1 cellular context compared by ENCODE assay signal in the genomic region with DNA sequence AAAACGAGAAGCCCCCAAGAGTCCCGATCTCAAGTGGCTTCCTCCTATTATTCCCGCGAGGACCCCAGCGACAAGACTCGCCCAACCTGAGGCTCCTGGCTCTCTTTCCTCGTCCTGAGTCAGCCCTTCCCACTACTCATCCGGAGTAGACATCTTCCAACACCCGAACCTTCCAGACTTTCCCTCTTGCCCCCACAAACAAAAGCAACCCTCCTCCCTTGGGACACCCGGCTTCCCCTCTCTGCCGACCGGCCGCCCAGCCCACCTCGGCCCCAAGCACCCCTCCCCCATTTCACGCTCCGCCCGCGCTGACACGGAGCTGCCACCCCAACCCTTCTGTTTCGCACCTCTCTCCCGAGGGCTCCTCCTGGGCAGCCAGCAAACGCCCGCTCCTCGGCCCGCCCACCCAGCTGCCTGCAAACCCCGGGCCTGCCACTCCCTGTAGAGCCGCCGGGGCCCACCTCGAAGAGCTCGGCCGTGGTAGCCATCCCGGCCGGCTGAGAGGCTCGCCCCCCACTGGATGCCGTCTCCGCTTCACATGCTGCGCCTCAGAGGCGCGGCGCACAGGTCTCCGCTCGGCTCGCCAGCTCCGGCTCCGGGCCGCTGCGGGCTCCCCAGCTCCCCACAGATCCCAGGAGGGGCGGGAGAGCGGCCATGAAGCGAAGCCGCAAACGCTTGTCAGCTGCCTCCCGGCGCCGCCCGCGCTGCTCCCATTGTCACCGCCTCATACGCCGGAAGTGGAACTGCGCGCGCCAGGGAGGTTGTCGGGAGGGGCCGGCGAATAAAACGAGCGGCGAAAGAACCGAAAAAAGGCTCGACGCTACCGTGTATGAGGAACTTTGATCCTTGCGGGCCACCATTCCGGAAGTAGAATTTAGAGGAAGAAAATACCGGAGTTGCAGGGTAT.
TF ChIP-seq lines count a peak whose summit lies in the region.

A gene with protein sequence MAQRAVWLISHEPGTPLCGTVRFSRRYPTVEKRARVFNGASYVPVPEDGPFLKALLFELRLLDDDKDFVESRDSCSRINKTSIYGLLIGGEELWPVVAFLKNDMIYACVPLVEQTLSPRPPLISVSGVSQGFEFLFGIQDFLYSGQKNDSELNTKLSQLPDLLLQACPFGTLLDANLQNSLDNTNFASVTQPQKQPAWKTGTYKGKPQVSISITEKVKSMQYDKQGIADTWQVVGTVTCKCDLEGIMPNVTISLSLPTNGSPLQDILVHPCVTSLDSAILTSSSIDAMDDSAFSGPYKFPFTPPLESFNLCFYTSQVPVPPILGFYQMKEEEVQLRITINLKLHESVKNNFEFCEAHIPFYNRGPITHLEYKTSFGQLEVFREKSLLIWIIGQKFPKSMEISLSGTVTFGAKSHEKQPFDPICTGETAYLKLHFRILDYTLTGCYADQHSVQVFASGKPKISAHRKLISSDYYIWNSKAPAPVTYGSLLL (plus strand): TSS at position 811 of the 907 bp plus-strand sequence. CDS start 344 bp downstream, outside the sequence.
A gene with protein sequence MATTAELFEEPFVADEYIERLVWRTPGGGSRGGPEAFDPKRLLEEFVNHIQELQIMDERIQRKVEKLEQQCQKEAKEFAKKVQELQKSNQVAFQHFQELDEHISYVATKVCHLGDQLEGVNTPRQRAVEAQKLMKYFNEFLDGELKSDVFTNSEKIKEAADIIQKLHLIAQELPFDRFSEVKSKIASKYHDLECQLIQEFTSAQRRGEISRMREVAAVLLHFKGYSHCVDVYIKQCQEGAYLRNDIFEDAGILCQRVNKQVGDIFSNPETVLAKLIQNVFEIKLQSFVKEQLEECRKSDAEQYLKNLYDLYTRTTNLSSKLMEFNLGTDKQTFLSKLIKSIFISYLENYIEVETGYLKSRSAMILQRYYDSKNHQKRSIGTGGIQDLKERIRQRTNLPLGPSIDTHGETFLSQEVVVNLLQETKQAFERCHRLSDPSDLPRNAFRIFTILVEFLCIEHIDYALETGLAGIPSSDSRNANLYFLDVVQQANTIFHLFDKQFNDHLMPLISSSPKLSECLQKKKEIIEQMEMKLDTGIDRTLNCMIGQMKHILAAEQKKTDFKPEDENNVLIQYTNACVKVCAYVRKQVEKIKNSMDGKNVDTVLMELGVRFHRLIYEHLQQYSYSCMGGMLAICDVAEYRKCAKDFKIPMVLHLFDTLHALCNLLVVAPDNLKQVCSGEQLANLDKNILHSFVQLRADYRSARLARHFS (minus strand): TSS at position 745 of the 907 bp plus-strand sequence. CDS start 257 bp downstream, at position 488.

TF ChIP-seq in HepG2, 621 proteins besides CTCF, POLR2A, EP300 and RAD21 (continued from another document and continues in another):
- TF ChIP-seq POLR2AphosphoS5 (IDR thresholded peaks at IDR 0.05; ENCODE audit: low read depth, low read length) (peak; percentile 61), ZNF225 (CRISPR knock-in tag; IDR thresholded peaks at IDR 0.05) (no peak), SIX1 (CRISPR knock-in tag; IDR thresholded peaks at IDR 0.05; ENCODE audit: borderline replicate concordance) (no peak), MED13 (CRISPR knock-in tag; IDR thresholded peaks at IDR 0.05) (no peak; the same call in 1 of the 2 replicates), TOE1 (CRISPR knock-in tag; IDR thresholded peaks at IDR 0.05) (no peak), MBNL3 (CRISPR knock-in tag; conservative IDR thresholded peaks at IDR 0.05) (no peak), MTF1 (CRISPR knock-in tag; IDR thresholded peaks at IDR 0.05) (no peak), RXRA (CRISPR knock-in tag; IDR thresholded peaks at IDR 0.05) (peak; percentile 50; the same call in 1 of the 2 replicates), CHCHD3 (CRISPR knock-in tag; IDR thresholded peaks at IDR 0.05) (no peak), RAD51 (IDR thresholded peaks at IDR 0.05; ENCODE audit: borderline replicate concordance) (no peak), KLF12 (CRISPR knock-in tag; IDR thresholded peaks at IDR 0.05; ENCODE audit: borderline replicate concordance) (no peak), NFKB2 (CRISPR knock-in tag; IDR thresholded peaks at IDR 0.05; ENCODE audit: borderline replicate concordance) (no peak), MLLT10 (CRISPR knock-in tag; IDR thresholded peaks at IDR 0.05) (no peak), ARNTL (CRISPR knock-in tag; IDR thresholded peaks at IDR 0.05) (peak; percentile 86), MXD4 (CRISPR knock-in tag; IDR thresholded peaks at IDR 0.05) (peak; percentile 73; the same call in 1 of the 2 replicates), TEAD3 (CRISPR knock-in tag; optimal IDR thresholded peaks at IDR 0.05; ENCODE audit: borderline replicate concordance) (no peak), ZBTB42 (CRISPR knock-in tag; IDR thresholded peaks at IDR 0.05) (no peak), ZNF790 (CRISPR knock-in tag; IDR thresholded peaks at IDR 0.05; ENCODE audit: borderline replicate concordance) (peak; percentile 66; the same call in 1 of the 2 replicates), MTA3 (CRISPR knock-in tag; IDR thresholded peaks at IDR 0.05) (no peak), ZNF530 (CRISPR knock-in tag; IDR thresholded peaks at IDR 0.05; ENCODE audit: low read depth) (no peak), MYC (CRISPR knock-in tag; IDR thresholded peaks at IDR 0.05; ENCODE audit: borderline replicate concordance) (peak; percentile 62; the same call in 1 of the 2 replicates), ZNF543 (CRISPR knock-in tag; IDR thresholded peaks at IDR 0.05) (peak; percentile 93; the same call in 1 of the 2 replicates), ZC3H13 (CRISPR knock-in tag; IDR thresholded peaks at IDR 0.05) (peak; percentile 89), ZNF446 (CRISPR knock-in tag; IDR thresholded peaks at IDR 0.05) (0 out of 2 replicates have a peak, but pooled peaks have one; percentile 39), ZFX (CRISPR knock-in tag; IDR thresholded peaks at IDR 0.05; ENCODE audit: low read depth) (peak; percentile 93), ZNF552 (CRISPR knock-in tag; IDR thresholded peaks at IDR 0.05; ENCODE audit: borderline replicate concordance) (no peak), ZNF570 (CRISPR knock-in tag; IDR thresholded peaks at IDR 0.05; ENCODE audit: borderline replicate concordance) (0 out of 2 replicates have a peak, but pooled peaks have one; percentile 65)
- TF ChIP-seq, protein P1, sequence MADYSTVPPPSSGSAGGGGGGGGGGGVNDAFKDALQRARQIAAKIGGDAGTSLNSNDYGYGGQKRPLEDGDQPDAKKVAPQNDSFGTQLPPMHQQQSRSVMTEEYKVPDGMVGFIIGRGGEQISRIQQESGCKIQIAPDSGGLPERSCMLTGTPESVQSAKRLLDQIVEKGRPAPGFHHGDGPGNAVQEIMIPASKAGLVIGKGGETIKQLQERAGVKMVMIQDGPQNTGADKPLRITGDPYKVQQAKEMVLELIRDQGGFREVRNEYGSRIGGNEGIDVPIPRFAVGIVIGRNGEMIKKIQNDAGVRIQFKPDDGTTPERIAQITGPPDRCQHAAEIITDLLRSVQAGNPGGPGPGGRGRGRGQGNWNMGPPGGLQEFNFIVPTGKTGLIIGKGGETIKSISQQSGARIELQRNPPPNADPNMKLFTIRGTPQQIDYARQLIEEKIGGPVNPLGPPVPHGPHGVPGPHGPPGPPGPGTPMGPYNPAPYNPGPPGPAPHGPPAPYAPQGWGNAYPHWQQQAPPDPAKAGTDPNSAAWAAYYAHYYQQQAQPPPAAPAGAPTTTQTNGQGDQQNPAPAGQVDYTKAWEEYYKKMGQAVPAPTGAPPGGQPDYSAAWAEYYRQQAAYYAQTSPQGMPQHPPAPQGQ (CRISPR knock-in tag; IDR thresholded peaks at IDR 0.05; ENCODE audit: borderline replicate concordance): no peak
- TF ChIP-seq, protein P2, sequence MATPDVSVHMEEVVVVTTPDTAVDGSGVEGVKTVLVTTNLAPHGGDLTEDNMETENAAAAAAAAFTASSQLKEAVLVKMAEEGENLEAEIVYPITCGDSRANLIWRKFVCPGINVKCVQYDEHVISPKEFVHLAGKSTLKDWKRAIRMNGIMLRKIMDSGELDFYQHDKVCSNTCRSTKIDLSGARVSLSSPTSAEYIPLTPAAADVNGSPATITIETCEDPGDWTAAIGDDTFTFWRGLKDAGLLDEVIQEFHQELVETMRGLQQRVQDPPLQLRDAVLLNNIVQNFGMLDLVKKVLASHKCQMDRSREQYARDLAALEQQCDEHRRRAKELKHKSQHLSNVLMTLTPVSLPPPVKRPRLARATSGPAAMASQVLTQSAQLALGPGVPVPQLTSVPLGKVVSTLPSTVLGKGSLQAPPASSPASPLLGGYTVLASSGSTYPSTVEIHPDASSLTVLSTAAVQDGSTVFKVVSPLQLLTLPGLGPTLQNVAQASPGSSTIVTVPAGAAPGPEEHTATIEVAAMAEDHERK (CRISPR knock-in tag; IDR thresholded peaks at IDR 0.05; ENCODE audit: low read depth): peak; percentile 59; the same call in 1 of the 2 replicates
- TF ChIP-seq, protein P3, sequence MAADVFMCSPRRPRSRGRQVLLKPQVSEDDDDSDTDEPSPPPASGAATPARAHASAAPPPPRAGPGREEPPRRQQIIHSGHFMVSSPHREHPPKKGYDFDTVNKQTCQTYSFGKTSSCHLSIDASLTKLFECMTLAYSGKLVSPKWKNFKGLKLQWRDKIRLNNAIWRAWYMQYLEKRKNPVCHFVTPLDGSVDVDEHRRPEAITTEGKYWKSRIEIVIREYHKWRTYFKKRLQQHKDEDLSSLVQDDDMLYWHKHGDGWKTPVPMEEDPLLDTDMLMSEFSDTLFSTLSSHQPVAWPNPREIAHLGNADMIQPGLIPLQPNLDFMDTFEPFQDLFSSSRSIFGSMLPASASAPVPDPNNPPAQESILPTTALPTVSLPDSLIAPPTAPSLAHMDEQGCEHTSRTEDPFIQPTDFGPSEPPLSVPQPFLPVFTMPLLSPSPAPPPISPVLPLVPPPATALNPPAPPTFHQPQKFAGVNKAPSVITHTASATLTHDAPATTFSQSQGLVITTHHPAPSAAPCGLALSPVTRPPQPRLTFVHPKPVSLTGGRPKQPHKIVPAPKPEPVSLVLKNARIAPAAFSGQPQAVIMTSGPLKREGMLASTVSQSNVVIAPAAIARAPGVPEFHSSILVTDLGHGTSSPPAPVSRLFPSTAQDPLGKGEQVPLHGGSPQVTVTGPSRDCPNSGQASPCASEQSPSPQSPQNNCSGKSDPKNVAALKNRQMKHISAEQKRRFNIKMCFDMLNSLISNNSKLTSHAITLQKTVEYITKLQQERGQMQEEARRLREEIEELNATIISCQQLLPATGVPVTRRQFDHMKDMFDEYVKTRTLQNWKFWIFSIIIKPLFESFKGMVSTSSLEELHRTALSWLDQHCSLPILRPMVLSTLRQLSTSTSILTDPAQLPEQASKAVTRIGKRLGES (CRISPR knock-in tag; IDR thresholded peaks at IDR 0.05; ENCODE audit: borderline replicate concordance): 0 out of 2 replicates have a peak, but pooled peaks have one; percentile 24
- TF ChIP-seq, protein P4, sequence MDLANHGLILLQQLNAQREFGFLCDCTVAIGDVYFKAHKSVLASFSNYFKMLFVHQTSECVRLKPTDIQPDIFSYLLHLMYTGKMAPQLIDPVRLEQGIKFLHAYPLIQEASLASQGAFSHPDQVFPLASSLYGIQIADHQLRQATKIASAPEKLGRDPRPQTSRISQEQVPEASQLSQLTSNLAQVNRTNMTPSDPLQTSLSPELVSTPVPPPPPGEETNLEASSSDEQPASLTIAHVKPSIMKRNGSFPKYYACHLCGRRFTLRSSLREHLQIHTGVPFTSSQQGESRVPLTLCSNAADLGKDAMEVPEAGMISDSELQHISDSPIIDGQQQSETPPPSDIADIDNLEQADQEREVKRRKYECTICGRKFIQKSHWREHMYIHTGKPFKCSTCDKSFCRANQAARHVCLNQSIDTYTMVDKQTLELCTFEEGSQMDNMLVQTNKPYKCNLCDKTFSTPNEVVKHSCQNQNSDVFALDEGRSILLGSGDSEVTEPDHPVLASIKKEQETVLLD (CRISPR knock-in tag; IDR thresholded peaks at IDR 0.05; ENCODE audit: low read depth): peak; percentile 97
- TF ChIP-seq, protein P5, sequence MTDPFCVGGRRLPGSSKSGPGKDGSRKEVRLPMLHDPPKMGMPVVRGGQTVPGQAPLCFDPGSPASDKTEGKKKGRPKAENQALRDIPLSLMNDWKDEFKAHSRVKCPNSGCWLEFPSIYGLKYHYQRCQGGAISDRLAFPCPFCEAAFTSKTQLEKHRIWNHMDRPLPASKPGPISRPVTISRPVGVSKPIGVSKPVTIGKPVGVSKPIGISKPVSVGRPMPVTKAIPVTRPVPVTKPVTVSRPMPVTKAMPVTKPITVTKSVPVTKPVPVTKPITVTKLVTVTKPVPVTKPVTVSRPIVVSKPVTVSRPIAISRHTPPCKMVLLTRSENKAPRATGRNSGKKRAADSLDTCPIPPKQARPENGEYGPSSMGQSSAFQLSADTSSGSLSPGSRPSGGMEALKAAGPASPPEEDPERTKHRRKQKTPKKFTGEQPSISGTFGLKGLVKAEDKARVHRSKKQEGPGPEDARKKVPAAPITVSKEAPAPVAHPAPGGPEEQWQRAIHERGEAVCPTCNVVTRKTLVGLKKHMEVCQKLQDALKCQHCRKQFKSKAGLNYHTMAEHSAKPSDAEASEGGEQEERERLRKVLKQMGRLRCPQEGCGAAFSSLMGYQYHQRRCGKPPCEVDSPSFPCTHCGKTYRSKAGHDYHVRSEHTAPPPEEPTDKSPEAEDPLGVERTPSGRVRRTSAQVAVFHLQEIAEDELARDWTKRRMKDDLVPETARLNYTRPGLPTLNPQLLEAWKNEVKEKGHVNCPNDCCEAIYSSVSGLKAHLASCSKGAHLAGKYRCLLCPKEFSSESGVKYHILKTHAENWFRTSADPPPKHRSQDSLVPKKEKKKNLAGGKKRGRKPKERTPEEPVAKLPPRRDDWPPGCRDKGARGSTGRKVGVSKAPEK (CRISPR knock-in tag; IDR thresholded peaks at IDR 0.05; ENCODE audit: borderline replicate concordance): no peak
- TF ChIP-seq, protein P6, sequence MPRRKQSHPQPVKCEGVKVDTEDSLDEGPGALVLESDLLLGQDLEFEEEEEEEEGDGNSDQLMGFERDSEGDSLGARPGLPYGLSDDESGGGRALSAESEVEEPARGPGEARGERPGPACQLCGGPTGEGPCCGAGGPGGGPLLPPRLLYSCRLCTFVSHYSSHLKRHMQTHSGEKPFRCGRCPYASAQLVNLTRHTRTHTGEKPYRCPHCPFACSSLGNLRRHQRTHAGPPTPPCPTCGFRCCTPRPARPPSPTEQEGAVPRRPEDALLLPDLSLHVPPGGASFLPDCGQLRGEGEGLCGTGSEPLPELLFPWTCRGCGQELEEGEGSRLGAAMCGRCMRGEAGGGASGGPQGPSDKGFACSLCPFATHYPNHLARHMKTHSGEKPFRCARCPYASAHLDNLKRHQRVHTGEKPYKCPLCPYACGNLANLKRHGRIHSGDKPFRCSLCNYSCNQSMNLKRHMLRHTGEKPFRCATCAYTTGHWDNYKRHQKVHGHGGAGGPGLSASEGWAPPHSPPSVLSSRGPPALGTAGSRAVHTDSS (CRISPR knock-in tag; conservative IDR thresholded peaks at IDR 0.05): no peak
